Comparison of ENCODE assay signal across 9 cellular contexts in the genomic region with DNA sequence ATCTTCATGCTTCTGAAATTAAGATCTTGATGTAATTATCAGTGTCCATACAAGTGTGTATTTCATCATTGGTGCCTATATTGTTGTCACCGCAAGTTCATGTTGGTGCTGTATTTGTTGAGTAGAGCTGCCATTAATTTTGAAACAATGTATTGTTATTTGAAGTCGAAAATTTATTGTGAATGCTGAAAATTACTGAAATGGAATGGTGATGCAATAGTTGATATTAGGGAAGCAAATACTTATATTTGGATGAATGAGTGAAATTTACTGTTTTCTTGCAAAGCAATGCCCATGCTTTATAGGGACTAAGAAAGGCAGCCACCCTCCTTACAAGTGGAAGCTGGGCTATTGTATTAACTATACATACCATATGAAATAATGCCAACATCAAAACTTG. TPM values are rescaled to one million over a fixed set of nuclear protein-coding genes. Genes with fewer than 3 reads are reported as not detected.
"Had no signal": no experiment of that assay in that cellular context is flagged by ENCODE, and none has a peak within 500 bp of the region (broad histone marks: within the 10 kb centered on the region; RNA-seq: fewer than 3 reads in every experiment).

No MANE protein-coding gene starts in this region.

- FAIRE-seq: G401.6, GM12878, GM12891, GM12892, GM18507, GM19239 had no signal

- ATAC-seq: GM12878 had no signal

- DNase-seq: GDM1, GF-D8 had no signal

- H3K4me3 ChIP-seq: GM12878 had no signal

RNA-seq across cellular contexts. Expression of a gene that starts 41.6 kb away (rescaled TPM):
- total RNA-seq: G401 had no signal
